Comparison of ENCODE assay signal across 9 cellular contexts in the genomic region with DNA sequence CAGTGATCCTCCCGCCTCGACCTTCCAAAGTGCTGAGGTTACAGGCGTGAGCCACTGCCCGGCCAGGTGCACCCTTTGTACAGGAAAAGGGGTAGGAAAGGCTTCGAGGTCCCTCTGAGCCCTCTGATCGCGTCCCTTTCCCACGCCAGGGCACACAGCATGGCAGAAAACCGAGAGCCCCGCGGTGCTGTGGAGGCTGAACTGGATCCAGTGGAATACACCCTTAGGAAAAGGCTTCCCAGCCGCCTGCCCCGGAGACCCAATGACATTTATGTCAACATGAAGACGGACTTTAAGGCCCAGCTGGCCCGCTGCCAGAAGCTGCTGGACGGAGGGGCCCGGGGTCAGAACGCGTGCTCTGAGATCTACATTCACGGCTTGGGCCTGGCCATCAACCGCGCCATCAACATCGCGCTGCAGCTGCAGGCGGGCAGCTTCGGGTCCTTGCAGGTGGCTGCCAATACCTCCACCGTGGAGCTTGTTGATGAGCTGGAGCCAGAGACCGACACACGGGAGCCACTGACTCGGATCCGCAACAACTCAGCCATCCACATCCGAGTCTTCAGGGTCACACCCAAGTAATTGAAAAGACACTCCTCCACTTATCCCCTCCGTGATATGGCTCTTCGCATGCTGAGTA. TPM values are rescaled to one million over a fixed set of nuclear protein-coding genes. Genes with fewer than 3 reads are reported as not detected.
DNase-seq lines count a peak whose midpoint lies in the region; ATAC-seq and TF ChIP-seq lines count a peak whose summit lies in the region.
"Had no signal": no experiment of that assay in that cellular context is flagged by ENCODE, and none has a peak within 500 bp of the region (broad histone marks: within the 10 kb centered on the region; RNA-seq: fewer than 3 reads in every experiment).

No MANE protein-coding gene starts in this region.

- H2AFZ ChIP-seq in OCI-LY7 (ENCODE audit: low read length) = peak overlapping the region; percentile 72; the same call in 1 of the 2 replicates
- H2AFZ ChIP-seq in osteoblast (ENCODE audit: low read length) = peak overlapping the region; percentile 88

- H3K27ac Mint-ChIP-seq in Caco-2 (ENCODE audit: unreplicated experiment) = peak overlapping the region; percentile 97

- DNase-seq in Caco-2 (no peak), OCI-LY7 (ENCODE audit: low spot score) (no peak), epithelial cell of proximal tubule (ENCODE audit: low read depth) (no peak), osteoblast (ENCODE audit: insufficient read length, low spot score, missing footprints) (peak; percentile 80)
- no peak for DNase-seq in stimulated activated CD4-positive, alpha-beta T cell treated with anti-CD3 and anti-CD28 coated beads, Interleukin-2, amount 100 ng/mL, for 24 hours

- H4K20me1 ChIP-seq in OCI-LY7 (ENCODE audit: insufficient read depth, low read length) = 0 out of 2 replicates have a peak, but pooled peaks cover 6% of the 10 kb centered on the region
- no peaks in the 10 kb centered on the region for H4K20me1 ChIP-seq in osteoblast (ENCODE audit: insufficient read depth, low read length)

- CTCF ChIA-PET in Caco-2 (lab: Charles Lee) (interaction anchor here (2.5 kb wide), 1 partner anchor 145 kb away, joined by 66 read pairs; a partner anchor contains a TSS), OCI-LY7 (lab: Charles Lee; ENCODE audit: unreplicated experiment) (interaction anchor here (1.1 kb wide), 1 partner anchor 15 kb away, joined by 13 read pairs; no protein-coding TSS in a partner anchor)

- POLR2A ChIA-PET in Caco-2 (lab: Charles Lee) (interaction anchor here (1.6 to 2.0 kb wide), 2 partner anchors 94 to 121 kb away, joined by 19 to 35 read pairs; a partner anchor contains a TSS), OCI-LY7 (lab: Charles Lee) (interaction anchor here (2.4 kb wide), 1 partner anchor 11 kb away, joined by 28 read pairs; no protein-coding TSS in a partner anchor)

- no TSS peak for BruUV-seq in Caco-2 (replicated peaks; lab: Mats Ljungman, UMichigan)
- no TSS peak for BruUV-seq in OCI-LY7 (replicated peaks; lab: Mats Ljungman, UMichigan)

- H3K4me3 ChIP-seq in Caco-2 (ENCODE audit: low read depth, low read length) (peak overlapping the region; percentile 81), OCI-LY7 (ENCODE audit: low read depth, low read length, poor library complexity, severe bottlenecking) (peak overlapping the region; percentile 99), epithelial cell of proximal tubule (ENCODE audit: low read depth, low read length) (peak overlapping the region; percentile 97), osteoblast (ENCODE audit: insufficient read depth, low read length) (peak overlapping the region; percentile 99)

- H3K79me2 ChIP-seq in OCI-LY7 (ENCODE audit: insufficient read depth, low read depth, low read length) (peaks cover 25% of the 10 kb centered on the region), osteoblast (ENCODE audit: insufficient read depth, low read length) (peaks cover 17% of the 10 kb centered on the region)

- H3K27ac ChIP-seq in OCI-LY7 (ENCODE audit: low read depth, low read length, poor library complexity, severe bottlenecking) (peak overlapping the region; percentile 88), osteoblast (ENCODE audit: low read depth, low read length) (peak overlapping the region; percentile 61)

- H3K27me3 ChIP-seq in Caco-2 (replicated peaks; ENCODE audit: control insufficient read depth, insufficient read depth, low read length) (no peaks in the 10 kb centered on the region), osteoblast (ENCODE audit: insufficient read depth, low read length) (no peaks in the 10 kb centered on the region)

- peak overlapping the region; percentile 98 for H3K4me3 Mint-ChIP-seq in Caco-2 (ENCODE audit: unreplicated experiment)

- ATAC-seq in HG03108 (IDR thresholded peaks at IDR 0.05; ENCODE audit: unreplicated experiment) = no peak
- no peak for ATAC-seq in GM21786 (IDR thresholded peaks at IDR 0.05; ENCODE audit: unreplicated experiment)
- no peak for ATAC-seq in HG02938 (IDR thresholded peaks at IDR 0.05; ENCODE audit: unreplicated experiment)

- no peak for TF ChIP-seq CTCF in Caco-2 (IDR thresholded peaks at IDR 0.05; ENCODE audit: insufficient read depth in 1 of 2, low read depth in 1 of 2, low read length in 1 of 2, severe bottlenecking in 1 of 2, unreplicated experiment in 1 of 2)
- no peak for TF ChIP-seq CTCF in OCI-LY7 (conservative IDR thresholded peaks at IDR 0.05; ENCODE audit: low read length)
- no peak for TF ChIP-seq CTCF in epithelial cell of proximal tubule (conservative IDR thresholded peaks at IDR 0.05; ENCODE audit: low read depth, low read length)
- no peak for TF ChIP-seq CTCF in osteoblast (IDR thresholded peaks at IDR 0.05; ENCODE audit: extremely low read depth, low read depth, low read length)

- H3K27me3 Mint-ChIP-seq in Caco-2 (ENCODE audit: insufficient read depth, unreplicated experiment) = no peaks in the 10 kb centered on the region

- H3K36me3 ChIP-seq in Caco-2 (ENCODE audit: control insufficient read depth, insufficient read depth, low read length) = 0 out of 2 replicates have a peak, but pooled peaks cover 1% of the 10 kb centered on the region
- peaks cover 28% of the 10 kb centered on the region for H3K36me3 ChIP-seq in OCI-LY7 (ENCODE audit: insufficient read depth, low read length)
- H3K36me3 ChIP-seq in osteoblast (ENCODE audit: insufficient read depth, low read length) = no peaks in the 10 kb centered on the region

- H3K4me2 ChIP-seq in OCI-LY7 (ENCODE audit: low read length) (peak overlapping the region; percentile 96), osteoblast (ENCODE audit: insufficient read depth, low read length) (peak overlapping the region; percentile 95)

- intact Hi-C loops in Caco-2 (cut with micrococcal nuclease; ENCODE audit: unreplicated experiment) (no loop called here), OCI-LY7 (cut with micrococcal nuclease; ENCODE audit: unreplicated experiment) (loop anchor here (5.0 kb wide), 1 partner anchor 91 kb away; no protein-coding TSS in a partner anchor)

- H3K9me2 ChIP-seq in OCI-LY7 (ENCODE audit: insufficient read depth, low read length) = no peaks in the 10 kb centered on the region

- H3K4me1 ChIP-seq in Caco-2 = peaks cover 7% of the 10 kb centered on the region
- peaks cover 18% of the 10 kb centered on the region for H3K4me1 ChIP-seq in OCI-LY7 (ENCODE audit: insufficient read depth, low read length, poor library complexity, severe bottlenecking)
- H3K4me1 ChIP-seq in osteoblast (ENCODE audit: insufficient read depth, low read length) = peaks cover 12% of the 10 kb centered on the region

- no peaks in the 10 kb centered on the region for H3K9me3 Mint-ChIP-seq in Caco-2 (ENCODE audit: unreplicated experiment)

- H3K9me3 ChIP-seq in Caco-2 (no peaks in the 10 kb centered on the region), OCI-LY7 (ENCODE audit: low read length) (no peaks in the 10 kb centered on the region), osteoblast (ENCODE audit: low read depth, low read length) (no peaks in the 10 kb centered on the region)

- H3K4me1 Mint-ChIP-seq in Caco-2 (ENCODE audit: low read depth, unreplicated experiment) = peaks cover 6% of the 10 kb centered on the region

- peaks cover 11% of the 10 kb centered on the region for H3K36me3 Mint-ChIP-seq in Caco-2 (ENCODE audit: insufficient read depth, unreplicated experiment)

RNA-seq across cellular contexts. Expression of a gene that starts 0.9 kb away (rescaled TPM):
- total RNA-seq in Caco-2 (2022) (65.7 and 66.9 TPM in 2 replicates), OCI-LY7 (2022) (43.7 and 47.2 TPM in 2 replicates), epithelial cell of proximal tubule (42.7 and 79.3 TPM in 2 replicates), osteoblast (25.7 and 27.1 TPM in 2 replicates)
- 82.6 and 94.3 TPM in 2 replicates for total RNA-seq in OCI-LY7 (2014; rRNA removed; shearing (Covaris generic))

RNA-seq across cellular contexts. Expression of a gene that starts 12.7 kb away (rescaled TPM):
- total RNA-seq in Caco-2 (2022) (53.1 and 54.9 TPM in 2 replicates), OCI-LY7 (2022) (52.0 and 58.8 TPM in 2 replicates), epithelial cell of proximal tubule (8.5 and 14.1 TPM in 2 replicates), osteoblast (28.9 and 29.3 TPM in 2 replicates)
- total RNA-seq in OCI-LY7 (2014; rRNA removed; shearing (Covaris generic)) = 35.7 and 40.2 TPM in 2 replicates

RNA-seq across cellular contexts. Expression of a gene that starts 13.5 kb away (rescaled TPM):
- total RNA-seq in Caco-2 (2022) (0.72 and 1.1 TPM in 2 replicates), OCI-LY7 (2022) (not detected in 2 replicates), epithelial cell of proximal tubule (not detected in 2 replicates), osteoblast (not detected in 2 replicates)
- 0.13 TPM in 1 of 2 replicates, not detected in the other for total RNA-seq in OCI-LY7 (2014; rRNA removed; shearing (Covaris generic))
- total RNA-seq: glomerular endothelial cell had no signal

RNA-seq across cellular contexts. Expression of a gene that starts 26.6 kb away (rescaled TPM):
- total RNA-seq in Caco-2 (2022) = not detected in 2 replicates
- not detected in 2 replicates for total RNA-seq in OCI-LY7 (2014; rRNA removed; shearing (Covaris generic))
- total RNA-seq in OCI-LY7 (2022) = not detected in 2 replicates
- not detected in 2 replicates for total RNA-seq in epithelial cell of proximal tubule
- total RNA-seq in osteoblast = not detected in 2 replicates
- total RNA-seq: glomerular endothelial cell had no signal

RNA-seq across cellular contexts. Expression of a gene that starts 33.3 kb away (rescaled TPM):
- total RNA-seq in Caco-2 (2022) (200 and 216 TPM in 2 replicates), OCI-LY7 (2022) (174 and 180 TPM in 2 replicates), epithelial cell of proximal tubule (245 and 295 TPM in 2 replicates), osteoblast (72.7 and 84.6 TPM in 2 replicates)
- 59.4 and 80.4 TPM in 2 replicates for total RNA-seq in OCI-LY7 (2014; rRNA removed; shearing (Covaris generic))
